In genomic region chr11:9900253-9900652, GRCh38 we compare ENCODE assay signal across 8 cellular contexts.
DNase-seq lines count a peak whose midpoint lies in the region; ATAC-seq and TF ChIP-seq lines count a peak whose summit lies in the region.
"Not testable (repeated sequence)": the region's sequence is repeated elsewhere in the genome, so short reads cannot be mapped to it uniquely, and the experiment has no call there.

No MANE protein-coding gene starts in this region.

- H3F3A ChIP-seq in SK-N-SH (replicated peaks; ENCODE audit: insufficient read depth) = peaks cover 19% of the 10 kb centered on the region

- not testable (repeated sequence) for H3K79me2 ChIP-seq in HCT116 (ENCODE audit: insufficient read depth, low read length); SK-N-SH (ENCODE audit: insufficient read depth)

- H3K27me3 Mint-ChIP-seq in CD14-positive monocyte (ENCODE audit: low read depth in 3 of 3); stimulated activated naive B cell treated with anti-CD40 and anti-IgM and Interleukin-4, amounts not matched to agents 10 μg/mL and 1 μg/mL and 100 μg/mL, for 72 hours: not testable (repeated sequence)

- TF ChIP-seq POLR2A in HCT116 (IDR thresholded peaks at IDR 0.05; ENCODE audit: borderline replicate concordance, extremely low read depth, insufficient read depth, insufficient read length) = not testable (repeated sequence)

- H3K4me1 ChIP-seq in HCT116 (ENCODE audit: control insufficient read depth in 1 of 2, insufficient read depth in 2 of 2, low read length in 2 of 2) (peaks cover 19 to 51% of the 10 kb centered on the region in 2 experiments), SK-N-SH (ENCODE audit: control insufficient read depth in 1 of 2, insufficient read depth in 2 of 2, low read depth in 1 of 2, low read length in 1 of 2) (peaks cover 0 to 11% of the 10 kb centered on the region in 2 experiments; a peak in 3 of 4 replicates)

- not testable (repeated sequence) for H4K20me1 ChIP-seq in HCT116 (ENCODE audit: insufficient read depth); SK-N-SH (ENCODE audit: insufficient read depth)

- intact Hi-C loops in CD14-positive monocyte (cut with micrococcal nuclease); HCT116 (cut with micrococcal nuclease); left colon (cut with DNase I, micrococcal nuclease): not testable (repeated sequence)

- not testable (repeated sequence) for H3K9me2 ChIP-seq in HCT116 (ENCODE audit: insufficient read depth); SK-N-SH

- not testable (repeated sequence) for H3K27me3 ChIP-seq in HCT116 (ENCODE audit: insufficient read depth, low read length); SK-N-SH (ENCODE audit: insufficient read depth)

- not testable (repeated sequence) for TF ChIP-seq EP300 in SK-N-SH (IDR thresholded peaks at IDR 0.05; ENCODE audit: borderline replicate concordance in 1 of 2, low read depth in 1 of 2, low read length in 1 of 2)

- in situ Hi-C loops in astrocyte of the cerebellum (cut with HindIII; ENCODE audit: low sequenced_read_pairs) = not testable (repeated sequence)

- H3K4me3 ChIP-seq in HCT116 (replicated peaks in 1 of 2; ENCODE audit: low read depth in 1 of 2, low read length in 2 of 2) = peak overlapping the region in 1 of 2 experiments; percentile 31; a peak in 2 of 4 replicates
- not testable (repeated sequence) for H3K4me3 ChIP-seq in SK-N-SH (ENCODE audit: low read depth in 2 of 2, low read length in 1 of 2); astrocyte of the cerebellum (ENCODE audit: low read depth, low read length); epithelial cell of proximal tubule (ENCODE audit: low read depth, low read length)

- H3K4me3 Mint-ChIP-seq in CD14-positive monocyte = peak overlapping the region in 1 of 2 donors; percentile 40
- H3K4me3 Mint-ChIP-seq in stimulated activated naive B cell treated with anti-CD40 and anti-IgM and Interleukin-4, amounts not matched to agents 10 μg/mL and 1 μg/mL and 100 μg/mL, for 72 hours = not testable (repeated sequence)

- H3K9me3 Mint-ChIP-seq in CD14-positive monocyte; stimulated activated naive B cell treated with anti-CD40 and anti-IgM and Interleukin-4, amounts not matched to agents 10 μg/mL and 1 μg/mL and 100 μg/mL, for 72 hours: not testable (repeated sequence)

- RAD21 ChIA-PET in HCT116 (lab: Charles Lee; ENCODE audit: low non-redundant PET in 1 of 2, low total read pairs in 2 of 2, uncharacterized antibody in 2 of 2, unreplicated experiment in 2 of 2) = not testable (repeated sequence)

- POLR2A ChIA-PET in HCT116 (lab: Charles Lee) = interaction anchor here (0.6 to 2.0 kb wide), 2 partner anchors 12 to 16 kb away, joined by 3 to 4 read pairs; no protein-coding TSS in a partner anchor
- POLR2A ChIA-PET in SK-N-SH (lab: Yijun Ruan, JAX) = not testable (repeated sequence)

- H3K4me1 Mint-ChIP-seq in CD14-positive monocyte = peaks cover 16% of the 10 kb centered on the region
- H3K4me1 Mint-ChIP-seq in stimulated activated naive B cell treated with anti-CD40 and anti-IgM and Interleukin-4, amounts not matched to agents 10 μg/mL and 1 μg/mL and 100 μg/mL, for 72 hours = not testable (repeated sequence)

- WGBS in SK-N-SH (ENCODE audit: low lambda C conversion rate) = 51% methylated on average over 8 of the region's 8 CpGs

- H3K9ac ChIP-seq in HCT116 (ENCODE audit: low read length) (peak overlapping the region; percentile 56), SK-N-SH (peak overlapping the region; percentile 15; the same call in 1 of the 2 replicates)

- H3K27ac ChIP-seq in HCT116 (ENCODE audit: low read depth, low read length) (peak overlapping the region; percentile 31; the same call in 1 of the 2 replicates), SK-N-SH (ENCODE audit: low read depth in 2 of 2, low read length in 1 of 2) (peak overlapping the region in 1 of 2 experiments; percentile 52; a peak in 3 of 4 replicates)

- not testable (repeated sequence) for TF ChIP-seq CTCF in CD14-positive monocyte (IDR thresholded peaks at IDR 0.05); HCT116 (IDR thresholded peaks at IDR 0.05 in 2 of 3, conservative IDR thresholded peaks at IDR 0.05 in 1 of 3; ENCODE audit: borderline replicate concordance in 1 of 3, insufficient read depth in 1 of 3, low read depth in 2 of 3, low read length in 2 of 3); SK-N-SH (IDR thresholded peaks at IDR 0.05); astrocyte of the cerebellum (IDR thresholded peaks at IDR 0.05; ENCODE audit: low read depth, low read length, missing control alignments); epithelial cell of proximal tubule (conservative IDR thresholded peaks at IDR 0.05; ENCODE audit: low read depth, low read length)

- DNase-seq in CD14-positive monocyte (ENCODE audit: low spot score) (peak; percentile 45), HCT116 (ENCODE audit: low read depth, low spot score) (peak; percentile 87), MV-4-11 (lab: John Stamatoyannopoulos, UW) (peak; percentile 59), astrocyte of the cerebellum (ENCODE audit: low read depth) (peak; percentile 49), epithelial cell of proximal tubule (ENCODE audit: low read depth) (peak; percentile 7), left colon (peak in 1 of 2 donors; percentile 29)
- not testable (repeated sequence) for DNase-seq in SK-N-SH; stimulated activated naive B cell treated with anti-CD40 and anti-IgM and Interleukin-4, amounts not matched to agents 10 μg/mL and 1 μg/mL and 100 μg/mL, for 72 hours

- CTCF ChIA-PET in HCT116 (lab: Charles Lee); SK-N-SH (lab: Yijun Ruan, JAX): not testable (repeated sequence)

- not testable (repeated sequence) for BruUV-seq in HCT116 (replicated peaks; lab: Mats Ljungman, UMichigan)

- H3K4me2 ChIP-seq in HCT116 (ENCODE audit: low read length) = peak overlapping the region; percentile 62
- not testable (repeated sequence) for H3K4me2 ChIP-seq in SK-N-SH

- ATAC-seq in HCT116 (peak; percentile 93), left colon (peak; percentile 83)
- ATAC-seq in stimulated activated naive B cell treated with anti-CD40 and anti-IgM and Interleukin-4, amounts not matched to agents 10 μg/mL and 1 μg/mL and 100 μg/mL, for 72 hours (replicated peaks) = not testable (repeated sequence)

- H3K36me3 Mint-ChIP-seq in CD14-positive monocyte = peaks cover 7 to 22% of the 10 kb centered on the region in 2 donors
- H3K36me3 Mint-ChIP-seq in stimulated activated naive B cell treated with anti-CD40 and anti-IgM and Interleukin-4, amounts not matched to agents 10 μg/mL and 1 μg/mL and 100 μg/mL, for 72 hours = not testable (repeated sequence)

- peak overlapping the region in 2 of 7 donors; percentile 7 for H3K27ac Mint-ChIP-seq in CD14-positive monocyte
- H3K27ac Mint-ChIP-seq in stimulated activated naive B cell treated with anti-CD40 and anti-IgM and Interleukin-4, amounts not matched to agents 10 μg/mL and 1 μg/mL and 100 μg/mL, for 72 hours = peak overlapping the region; percentile 4

- not testable (repeated sequence) for H2AFZ ChIP-seq in HCT116 (ENCODE audit: low read depth, low read length, poor library complexity, severe bottlenecking); SK-N-SH (ENCODE audit: low read depth)

- TF ChIP-seq RAD21 in HCT116 (IDR thresholded peaks at IDR 0.05; ENCODE audit: low read depth) = peak; percentile 10; the same call in 1 of the 2 replicates
- not testable (repeated sequence) for TF ChIP-seq RAD21 in SK-N-SH (IDR thresholded peaks at IDR 0.05; ENCODE audit: low read length)

- H3K36me3 ChIP-seq in HCT116 (ENCODE audit: control insufficient read depth in 1 of 2, insufficient read depth in 2 of 2, low read length in 2 of 2); SK-N-SH (replicated peaks in 1 of 2; ENCODE audit: control insufficient read depth in 1 of 2, insufficient read depth in 2 of 2, low read length in 1 of 2): not testable (repeated sequence)

- H3K9me3 ChIP-seq in HCT116 (ENCODE audit: control insufficient read depth in 1 of 2, insufficient read depth in 1 of 2, low read depth in 1 of 2, low read length in 2 of 2); SK-N-SH: not testable (repeated sequence)

TF ChIP-seq in HCT116, 20 proteins besides CTCF, POLR2A, EP300 and RAD21:
- peak; percentile 41; the same call in 1 of the 2 replicates for TF ChIP-seq SRF (IDR thresholded peaks at IDR 0.05; ENCODE audit: low read depth)
- TF ChIP-seq POLR2AphosphoS5 (IDR thresholded peaks at IDR 0.05; ENCODE audit: low read depth, low read length) = peak; percentile 32; the same call in 1 of the 2 replicates
- TF ChIP-seq FOSL1 (IDR thresholded peaks at IDR 0.05; ENCODE audit: low read depth) = peak; percentile 90
- peak; percentile 83 for TF ChIP-seq SP1 (IDR thresholded peaks at IDR 0.05; ENCODE audit: low read depth)
- TF ChIP-seq CBX3 (IDR thresholded peaks at IDR 0.05; ENCODE audit: low read depth) = peak; percentile 96
- peak; percentile 84 for TF ChIP-seq MAX (IDR thresholded peaks at IDR 0.05)
- peak; percentile 90 for TF ChIP-seq JUND (IDR thresholded peaks at IDR 0.05)

TF ChIP-seq in SK-N-SH, 30 proteins besides CTCF, POLR2A, EP300 and RAD21:
- TF ChIP-seq FOXM1 (IDR thresholded peaks at IDR 0.05; ENCODE audit: low read depth) = peak; percentile 20; the same call in 1 of the 2 replicates
- TF ChIP-seq FOSL2 (IDR thresholded peaks at IDR 0.05; ENCODE audit: borderline replicate concordance, low read depth) = peak; percentile 73
- TF ChIP-seq PBX3 (IDR thresholded peaks at IDR 0.05) = peak; percentile 88
- 0 out of 2 replicates have a peak, but pooled peaks have one; percentile 11 for TF ChIP-seq MAX (IDR thresholded peaks at IDR 0.05; ENCODE audit: low read depth)
- TF ChIP-seq JUND (IDR thresholded peaks at IDR 0.05) = peak; percentile 49; the same call in 1 of the 2 replicates
